In the genomic region with DNA sequence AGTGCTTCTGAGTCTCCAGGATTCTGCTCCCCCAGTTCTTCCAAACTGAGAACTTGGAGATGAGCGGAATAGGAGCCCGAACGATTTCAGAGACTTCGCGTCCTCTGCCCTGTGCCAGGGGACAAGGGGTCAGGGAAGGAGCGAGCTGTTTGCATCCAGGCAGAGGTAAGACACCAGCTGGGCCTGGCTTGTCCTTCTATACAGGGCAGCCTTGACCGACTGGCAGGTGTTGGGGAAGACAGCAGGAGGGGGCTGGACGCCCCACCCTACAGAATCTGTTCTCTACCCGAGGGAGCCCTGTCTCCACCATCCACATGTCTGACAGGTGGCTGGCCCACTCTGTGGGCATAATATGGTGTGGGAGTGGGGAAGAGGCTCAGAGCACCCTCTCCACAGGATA, we compare ENCODE assay signal across 15 cellular contexts. TPM values are rescaled to one million over a fixed set of nuclear protein-coding genes. Genes with fewer than 3 reads are reported as not detected.
DNase-seq lines count a peak whose midpoint lies in the region; ATAC-seq, FAIRE-seq and TF ChIP-seq lines count a peak whose summit lies in the region.
"Had no signal": no experiment of that assay in that cellular context is flagged by ENCODE, and none has a peak within 500 bp of the region (broad histone marks: within the 10 kb centered on the region; RNA-seq: fewer than 3 reads in every experiment).

No MANE protein-coding gene starts in this region.

- no peak for DNase-seq in activated T-cell treated with anti-CD3 and anti-CD28 coated beads, Interleukin-2, amount 50 U/mL, for 24 hours
- DNase-seq in activated T-cell treated with anti-CD3 and anti-CD28 coated beads, Interleukin-2, amount 50 U/mL, for 48 hours: no peak
- no peak for DNase-seq in Panc1 (ENCODE audit: low read depth, low spot score)
- DNase-seq in effector memory CD4-positive, alpha-beta T cell: no peak
- no peak for DNase-seq in stimulated activated naive CD8-positive, alpha-beta T cell treated with anti-CD3 and anti-CD28 coated beads, Interleukin-15, amount 100 ng/mL, for 72 hours
- no peak for DNase-seq in KBM-7
- DNase-seq in NCI-H510A (lab: John Stamatoyannopoulos, UW): no peak
- DNase-seq in kidney: no peak
- DNase-seq: ACHN; cortex of kidney; NCI-H2029 treated with DMSO at 0.1 percent for 48 hours; nucleus accumbens; stimulated activated CD4-positive, alpha-beta T cell treated with anti-CD3 and anti-CD28 coated beads, Interleukin-12 subunit alpha, Interleukin-12 subunit beta, amount 100 ng/mL, for 4 hours; transverse colon had no signal

- H3K9me3 Mint-ChIP-seq in activated T-cell treated with anti-CD3 and anti-CD28 coated beads, Interleukin-2, amount 50 U/mL, for 24 hours: no peaks in the 10 kb centered on the region
- no peaks in the 10 kb centered on the region for H3K9me3 Mint-ChIP-seq in stimulated activated naive CD8-positive, alpha-beta T cell treated with anti-CD3 and anti-CD28 coated beads, Interleukin-15, amount 100 ng/mL, for 72 hours

- FAIRE-seq in kidney (lab: Jason Lieb, UNC): no peak

- TF ChIP-seq CTCF in Panc1 (IDR thresholded peaks at IDR 0.05): no peak
- no peak for TF ChIP-seq CTCF in kidney (IDR thresholded peaks at IDR 0.05; ENCODE audit: borderline replicate concordance, extremely low read depth, insufficient read depth)

- H3K4me3 Mint-ChIP-seq in activated T-cell treated with anti-CD3 and anti-CD28 coated beads, Interleukin-2, amount 50 U/mL, for 24 hours: peak overlapping the region; percentile 6
- peak overlapping the region; percentile 73 to 78 for H3K4me3 Mint-ChIP-seq in stimulated activated naive CD8-positive, alpha-beta T cell treated with anti-CD3 and anti-CD28 coated beads, Interleukin-15, amount 100 ng/mL, for 72 hours

- no peak overlapping the region for H3K9ac ChIP-seq in kidney (ENCODE audit: low read length in 2 of 2)
- H3K9ac ChIP-seq: KMS-11 had no signal

- in situ Hi-C loops in Panc1 (cut with HindIII; ENCODE audit: low pct_unique_long_range_greater_than_20kb, low sequenced_read_pairs): no loop called here
- in situ Hi-C loops in KBM-7 (cut with MboI; ENCODE audit: low pct_unique_long_range_greater_than_20kb, low sequenced_read_pairs): no loop called here

- H3K27ac Mint-ChIP-seq in activated T-cell treated with anti-CD3 and anti-CD28 coated beads, Interleukin-2, amount 50 U/mL, for 24 hours: peak overlapping the region; percentile 94
- peak overlapping the region; percentile 51 to 85 for H3K27ac Mint-ChIP-seq in stimulated activated naive CD8-positive, alpha-beta T cell treated with anti-CD3 and anti-CD28 coated beads, Interleukin-15, amount 100 ng/mL, for 72 hours

- H3K4me1 Mint-ChIP-seq in activated T-cell treated with anti-CD3 and anti-CD28 coated beads, Interleukin-2, amount 50 U/mL, for 24 hours (ENCODE audit: low read depth): peaks cover 95% of the 10 kb centered on the region
- H3K4me1 Mint-ChIP-seq in stimulated activated naive CD8-positive, alpha-beta T cell treated with anti-CD3 and anti-CD28 coated beads, Interleukin-15, amount 100 ng/mL, for 72 hours: peaks cover 100% of the 10 kb centered on the region

- no TSS peak for BruUV-seq in Panc1 (replicated peaks; lab: Mats Ljungman, UMichigan)

- peaks cover 56% of the 10 kb centered on the region for H3K36me3 Mint-ChIP-seq in activated T-cell treated with anti-CD3 and anti-CD28 coated beads, Interleukin-2, amount 50 U/mL, for 24 hours (ENCODE audit: low read depth)

- POLR2A ChIA-PET in Panc1 (lab: Charles Lee): no interaction called here

- no peaks in the 10 kb centered on the region for H3K27me3 ChIP-seq in Panc1 (ENCODE audit: control insufficient read depth, insufficient read depth, low read length)
- no peaks in the 10 kb centered on the region for H3K27me3 ChIP-seq in effector memory CD4-positive, alpha-beta T cell (replicated peaks; ENCODE audit: control insufficient read depth, insufficient read depth, low read length, poor library complexity, severe bottlenecking)

- CTCF ChIA-PET in Panc1 (lab: Charles Lee): no interaction called here

- intact Hi-C loops in Panc1 (cut with micrococcal nuclease; ENCODE audit: unreplicated experiment) (no loop called here), kidney (cut with DNase I) (no loop called here)

- H3K36me3 ChIP-seq in Panc1 (ENCODE audit: control insufficient read depth, insufficient read depth, low read length) (no peaks in the 10 kb centered on the region), kidney (ENCODE audit: control insufficient read depth in 1 of 2, insufficient read depth in 2 of 2, low read length in 2 of 2) (no peaks in the 10 kb centered on the region)
- peaks cover 48% of the 10 kb centered on the region for H3K36me3 ChIP-seq in effector memory CD4-positive, alpha-beta T cell (ENCODE audit: control insufficient read depth, insufficient read depth, low read length)
- H3K36me3 ChIP-seq: transverse colon had no signal

- H3K9me3 ChIP-seq in Panc1 (ENCODE audit: control insufficient read depth, insufficient read depth, low read depth, low read length) (no peaks in the 10 kb centered on the region), kidney (ENCODE audit: control insufficient read depth in 1 of 2, low read length in 2 of 2) (no peaks in the 10 kb centered on the region)
- no peaks in the 10 kb centered on the region for H3K9me3 ChIP-seq in effector memory CD4-positive, alpha-beta T cell (ENCODE audit: control insufficient read depth, low read length)
- H3K9me3 ChIP-seq: transverse colon had no signal

- H3K4me1 ChIP-seq in Panc1 (ENCODE audit: control insufficient read depth, insufficient read depth, low read length) (peaks cover 29% of the 10 kb centered on the region), kidney (ENCODE audit: control insufficient read depth in 1 of 2, insufficient read depth in 1 of 2, low read depth in 1 of 2, low read length in 2 of 2) (no peaks in the 10 kb centered on the region)
- H3K4me1 ChIP-seq in effector memory CD4-positive, alpha-beta T cell (ENCODE audit: control insufficient read depth, insufficient read depth, low read length, poor library complexity, severe bottlenecking): peaks cover 94% of the 10 kb centered on the region
- H3K4me1 ChIP-seq: transverse colon had no signal

- H3K27ac ChIP-seq in Panc1 (ENCODE audit: low read length) (peak overlapping the region; percentile 42), kidney (ENCODE audit: low read depth in 2 of 2, low read length in 2 of 2) (no peak overlapping the region)
- H3K27ac ChIP-seq in effector memory CD4-positive, alpha-beta T cell (ENCODE audit: insufficient read depth, low read length, poor library complexity, severe bottlenecking): peak overlapping the region; percentile 73
- H3K27ac ChIP-seq: KMS-11, transverse colon had no signal

- no peak overlapping the region for H3K4me3 ChIP-seq in Panc1 (ENCODE audit: low read depth in 2 of 2, low read length in 2 of 2)
- H3K4me3 ChIP-seq in effector memory CD4-positive, alpha-beta T cell (ENCODE audit: insufficient read depth, low read depth, low read length, poor library complexity, severe bottlenecking): peak overlapping the region; percentile 18
- no peak overlapping the region for H3K4me3 ChIP-seq in kidney (ENCODE audit: low read length in 2 of 2)
- H3K4me3 ChIP-seq: transverse colon had no signal

- ATAC-seq in Panc1: no peak
- ATAC-seq in stimulated activated naive CD8-positive, alpha-beta T cell treated with anti-CD3 and anti-CD28 coated beads, Interleukin-15, amount 100 ng/mL, for 72 hours: no peak

- H3K27me3 Mint-ChIP-seq in activated T-cell treated with anti-CD3 and anti-CD28 coated beads, Interleukin-2, amount 50 U/mL, for 24 hours: no peaks in the 10 kb centered on the region
- no peaks in the 10 kb centered on the region for H3K27me3 Mint-ChIP-seq in stimulated activated naive CD8-positive, alpha-beta T cell treated with anti-CD3 and anti-CD28 coated beads, Interleukin-15, amount 100 ng/mL, for 72 hours

RNA-seq across cellular contexts. Expression of a gene that starts 7.1 kb away (rescaled TPM):
- 4.8 TPM for total RNA-seq in Panc1 (2021; ENCODE audit: unreplicated experiment)
- 4.2 TPM for polyA plus RNA-seq in Panc1 (2012; ENCODE audit: insufficient read length)
- total RNA-seq in kidney: 19.7 TPM
- 103 TPM for polyA plus RNA-seq in kidney (ENCODE audit: insufficient read depth, low read depth, low replicate concordance)

Comparison
In these comparisons a context has a peak if more than half of its experiments do, and no peak if none do; other contexts are left out.
1. H3K27ac ChIP-seq: peak in Panc1 (single experiment) and effector memory CD4-positive, alpha-beta T cell (single experiment); none in kidney (0 of 2).